ENCODE assay signal across 1 cellular context in the genomic region with DNA sequence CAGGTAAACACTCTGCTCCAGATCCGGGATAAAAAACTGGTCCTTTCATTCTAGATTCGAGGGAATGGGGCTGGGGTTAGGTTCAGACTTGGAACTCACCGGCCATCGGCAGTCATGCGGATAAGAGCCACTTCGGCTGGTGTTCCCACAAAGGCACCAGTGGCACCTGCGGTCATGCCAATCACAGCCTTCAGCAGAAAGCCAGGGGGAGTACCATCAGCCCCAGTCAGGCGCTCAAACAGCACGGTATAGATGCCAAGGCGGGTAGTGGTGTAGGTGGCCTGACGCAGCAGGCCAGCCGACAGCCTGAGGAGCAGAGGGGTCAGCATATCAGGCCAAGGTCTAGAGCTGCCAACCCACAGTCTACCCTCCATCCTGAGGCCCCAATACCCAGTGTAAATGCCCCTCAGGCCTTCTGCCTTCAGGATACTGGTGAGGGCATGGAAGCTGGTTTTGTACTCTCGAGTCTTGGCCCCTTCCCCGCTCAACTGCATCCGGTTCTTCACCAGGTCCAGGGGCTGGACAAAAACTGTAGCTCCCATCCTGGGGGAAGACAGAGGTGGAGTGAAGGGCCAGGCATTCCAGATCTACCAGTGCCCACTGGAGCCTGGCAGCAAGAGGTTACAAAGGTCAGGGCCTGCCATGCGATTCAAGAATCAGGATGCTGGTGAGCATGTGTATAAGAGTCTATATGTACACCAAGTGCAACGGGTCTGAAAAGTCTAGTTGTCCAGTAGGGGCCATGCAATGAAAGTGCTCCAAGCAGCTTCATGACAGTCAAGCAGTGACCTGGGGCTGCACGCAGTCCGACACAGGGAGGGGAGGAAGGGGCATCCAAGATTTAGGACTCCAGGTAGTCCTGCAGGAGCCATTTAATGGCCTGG.
TF ChIP-seq lines count a peak whose summit lies in the region.

No MANE protein-coding gene starts in this region.

TF ChIP-seq in endothelial cell of umbilical vein, 7 proteins besides CTCF, POLR2A, EP300 and RAD21:
- TF ChIP-seq JUN (IDR thresholded peaks at IDR 0.05; ENCODE audit: borderline replicate concordance, insufficient read depth, insufficient read length, low read depth) (no peak), POLR2AphosphoS5 (IDR thresholded peaks at IDR 0.05; ENCODE audit: insufficient read depth, low read depth, low read length) (no peak), EZH2 (IDR thresholded peaks at IDR 0.05; ENCODE audit: borderline replicate concordance, low read depth, low read length, severe bottlenecking) (no peak), MYC (IDR thresholded peaks at IDR 0.05; ENCODE audit: low read depth, low read length) (no peak), FOS (IDR thresholded peaks at IDR 0.05; ENCODE audit: borderline replicate concordance, insufficient read depth, low read length) (no peak), GATA2 (IDR thresholded peaks at IDR 0.05; ENCODE audit: insufficient read depth, insufficient read length, low read depth, low read length) (no peak)
- TF ChIP-seq, protein P1, sequence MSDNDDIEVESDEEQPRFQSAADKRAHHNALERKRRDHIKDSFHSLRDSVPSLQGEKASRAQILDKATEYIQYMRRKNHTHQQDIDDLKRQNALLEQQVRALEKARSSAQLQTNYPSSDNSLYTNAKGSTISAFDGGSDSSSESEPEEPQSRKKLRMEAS (IDR thresholded peaks at IDR 0.05; ENCODE audit: insufficient read depth, insufficient read length): no peak
